ENCODE assay signal across 14 cellular contexts in the genomic region with DNA sequence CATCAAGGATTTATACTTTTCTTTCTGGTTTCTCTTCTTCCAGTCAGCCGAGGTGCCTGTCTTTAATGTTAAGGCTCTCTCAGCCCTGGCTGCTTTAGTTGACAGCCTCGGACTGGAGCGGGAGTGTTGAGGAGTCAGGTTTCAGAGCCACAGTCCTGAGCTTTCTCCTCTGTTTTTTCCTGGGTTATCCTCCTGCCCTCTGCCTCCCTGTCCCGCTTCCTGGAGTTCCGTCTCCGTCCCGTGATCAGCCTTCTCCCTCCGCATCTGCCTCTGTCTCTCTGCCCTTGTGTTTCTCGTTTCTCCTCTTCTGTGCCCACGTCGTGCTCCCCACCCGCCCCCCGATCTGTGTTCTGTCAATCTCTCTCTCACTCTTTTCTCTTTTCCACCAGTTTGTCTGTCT. TPM values are rescaled to one million over a fixed set of nuclear protein-coding genes. Genes with fewer than 3 reads are reported as not detected.
DNase-seq lines count a peak whose midpoint lies in the region; ATAC-seq and TF ChIP-seq lines count a peak whose summit lies in the region.
"Had no signal": no experiment of that assay in that cellular context is flagged by ENCODE, and none has a peak within 500 bp of the region (broad histone marks: within the 10 kb centered on the region; RNA-seq: fewer than 3 reads in every experiment).

No MANE protein-coding gene starts in this region.

- TF ChIP-seq CTCF in GM23338 (conservative IDR thresholded peaks at IDR 0.05; ENCODE audit: low read depth in 2 of 2) (no peak), WTC11 (IDR thresholded peaks at IDR 0.05) (no peak)

- DNase-seq in GM23338 (ENCODE audit: low spot score) (peak; percentile 72), WTC11 (ENCODE audit: low spot score) (no peak), sciatic nerve (ENCODE audit: low spot score) (peak; percentile 54), COR-L47 (lab: John Stamatoyannopoulos, UW) (no peak), HuH-7.5 (ENCODE audit: low spot score) (no peak)
- DNase-seq: activated naive CD4-positive, alpha-beta T cell treated with anti-CD3 and anti-CD28 coated beads for 36 hours; cerebellar nuclear complex; naive B cell; NCI-H1048; NCI-H446 treated with DMSO at 0.1 percent for 48 hours; substantia nigra had no signal

- no peaks in the 10 kb centered on the region for H3K9me2 ChIP-seq in GM23338 (ENCODE audit: insufficient read depth)

- POLR2A ChIA-PET in WTC11 (lab: Charles Lee), result no interaction called here

- peak; percentile 71 for ATAC-seq in GM23338
- peak; percentile 73 for ATAC-seq in WTC11
- ATAC-seq in sciatic nerve, result peak; percentile 46
- no peak for ATAC-seq in HG03135 (IDR thresholded peaks at IDR 0.05; ENCODE audit: unreplicated experiment)

- no peaks in the 10 kb centered on the region for H3K9me3 ChIP-seq in iPS-18a (ENCODE audit: control insufficient read depth, low read depth, low read length)

- peaks cover 27% of the 10 kb centered on the region for H3K27me3 Mint-ChIP-seq in GM23338 (ENCODE audit: insufficient read depth, low read depth, poor library complexity)
- H3K27me3 Mint-ChIP-seq in WTC11 (ENCODE audit: low read depth), result peaks cover 10% of the 10 kb centered on the region

- H2AFZ ChIP-seq in GM23338, result peak overlapping the region; percentile 93

- no peaks in the 10 kb centered on the region for H4K20me1 ChIP-seq in GM23338 (replicated peaks; ENCODE audit: insufficient read depth)

- H3K4me2 ChIP-seq in GM23338, result peak overlapping the region; percentile 71

- H3K4me1 ChIP-seq in GM23338 (ENCODE audit: insufficient read depth) (peaks cover 35% of the 10 kb centered on the region), iPS-18a (ENCODE audit: control insufficient read depth, low read depth, low read length) (peaks cover 25% of the 10 kb centered on the region)

- H3K36me3 Mint-ChIP-seq in GM23338 (ENCODE audit: low read depth) (no peaks in the 10 kb centered on the region), WTC11 (no peaks in the 10 kb centered on the region)
- H3K36me3 Mint-ChIP-seq: naive B cell had no signal

- no peak overlapping the region for H3K9ac ChIP-seq in iPS-18a (ENCODE audit: low read length)

- H3K4me3 ChIP-seq in GM23338 (peak overlapping the region; percentile 42), iPS-18a (ENCODE audit: low read length) (peak overlapping the region; percentile 27)

- H3K27ac ChIP-seq in GM23338 (ENCODE audit: low read depth), result no peak overlapping the region
- H3K27ac ChIP-seq in iPS-18a (ENCODE audit: low read length), result no peak overlapping the region

- H3K4me1 Mint-ChIP-seq in GM23338 (peaks cover 41% of the 10 kb centered on the region), WTC11 (peaks cover 43% of the 10 kb centered on the region)

- H3K27me3 ChIP-seq in GM23338 (ENCODE audit: insufficient read depth), result peaks cover 9% of the 10 kb centered on the region; the same call in 1 of the 2 replicates
- H3K27me3 ChIP-seq in iPS-18a (ENCODE audit: control insufficient read depth, insufficient read depth, low read length), result peaks cover 17% of the 10 kb centered on the region

- peaks cover 8% of the 10 kb centered on the region for H3K9me3 Mint-ChIP-seq in GM23338
- H3K9me3 Mint-ChIP-seq in WTC11, result no peaks in the 10 kb centered on the region
- H3K9me3 Mint-ChIP-seq: activated naive CD4-positive, alpha-beta T cell treated with anti-CD3 and anti-CD28 coated beads for 36 hours; T-helper 2 cell treated with Interferon-gamma antibody and Interleukin-4, amounts not matched to agents 5 μg/mL and 100 μg/mL, for 36 hours had no signal

- H3F3A ChIP-seq in GM23338 (replicated peaks; ENCODE audit: low read depth), result no peaks in the 10 kb centered on the region

- H3K36me3 ChIP-seq in GM23338 (ENCODE audit: insufficient read depth), result no peaks in the 10 kb centered on the region
- H3K36me3 ChIP-seq in iPS-18a (ENCODE audit: control insufficient read depth, low read depth, low read length), result no peaks in the 10 kb centered on the region

- CTCF ChIA-PET in WTC11 (lab: Charles Lee), result interaction anchor here (0.6 to 1.5 kb wide), 3 partner anchors 17 to 120 kb away, joined by 3 to 6 read pairs (median 5); no protein-coding TSS in a partner anchor

- H3K4me3 Mint-ChIP-seq in GM23338 (peak overlapping the region; percentile 58), WTC11 (peak overlapping the region; percentile 47)
- H3K4me3 Mint-ChIP-seq: activated naive CD4-positive, alpha-beta T cell treated with anti-CD3 and anti-CD28 coated beads for 36 hours; naive B cell; T-helper 2 cell treated with Interferon-gamma antibody and Interleukin-4, amounts not matched to agents 5 μg/mL and 100 μg/mL, for 36 hours had no signal

- no peaks in the 10 kb centered on the region for H3K79me2 ChIP-seq in GM23338 (replicated peaks; ENCODE audit: insufficient read depth)

- intact Hi-C loops in sciatic nerve (cut with DNase I), result no loop called here

- H3K27ac Mint-ChIP-seq in GM23338 (no peak overlapping the region), WTC11 (no peak overlapping the region)
- H3K27ac Mint-ChIP-seq: activated naive CD4-positive, alpha-beta T cell treated with anti-CD3 and anti-CD28 coated beads for 36 hours; naive B cell; T-helper 2 cell treated with Interferon-gamma antibody and Interleukin-4, amounts not matched to agents 5 μg/mL and 100 μg/mL, for 36 hours had no signal

TF ChIP-seq in GM23338, 12 proteins besides CTCF, POLR2A, EP300 and RAD21 (continues in another document):
- TF ChIP-seq, protein P1, sequence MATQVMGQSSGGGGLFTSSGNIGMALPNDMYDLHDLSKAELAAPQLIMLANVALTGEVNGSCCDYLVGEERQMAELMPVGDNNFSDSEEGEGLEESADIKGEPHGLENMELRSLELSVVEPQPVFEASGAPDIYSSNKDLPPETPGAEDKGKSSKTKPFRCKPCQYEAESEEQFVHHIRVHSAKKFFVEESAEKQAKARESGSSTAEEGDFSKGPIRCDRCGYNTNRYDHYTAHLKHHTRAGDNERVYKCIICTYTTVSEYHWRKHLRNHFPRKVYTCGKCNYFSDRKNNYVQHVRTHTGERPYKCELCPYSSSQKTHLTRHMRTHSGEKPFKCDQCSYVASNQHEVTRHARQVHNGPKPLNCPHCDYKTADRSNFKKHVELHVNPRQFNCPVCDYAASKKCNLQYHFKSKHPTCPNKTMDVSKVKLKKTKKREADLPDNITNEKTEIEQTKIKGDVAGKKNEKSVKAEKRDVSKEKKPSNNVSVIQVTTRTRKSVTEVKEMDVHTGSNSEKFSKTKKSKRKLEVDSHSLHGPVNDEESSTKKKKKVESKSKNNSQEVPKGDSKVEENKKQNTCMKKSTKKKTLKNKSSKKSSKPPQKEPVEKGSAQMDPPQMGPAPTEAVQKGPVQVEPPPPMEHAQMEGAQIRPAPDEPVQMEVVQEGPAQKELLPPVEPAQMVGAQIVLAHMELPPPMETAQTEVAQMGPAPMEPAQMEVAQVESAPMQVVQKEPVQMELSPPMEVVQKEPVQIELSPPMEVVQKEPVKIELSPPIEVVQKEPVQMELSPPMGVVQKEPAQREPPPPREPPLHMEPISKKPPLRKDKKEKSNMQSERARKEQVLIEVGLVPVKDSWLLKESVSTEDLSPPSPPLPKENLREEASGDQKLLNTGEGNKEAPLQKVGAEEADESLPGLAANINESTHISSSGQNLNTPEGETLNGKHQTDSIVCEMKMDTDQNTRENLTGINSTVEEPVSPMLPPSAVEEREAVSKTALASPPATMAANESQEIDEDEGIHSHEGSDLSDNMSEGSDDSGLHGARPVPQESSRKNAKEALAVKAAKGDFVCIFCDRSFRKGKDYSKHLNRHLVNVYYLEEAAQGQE (IDR thresholded peaks at IDR 0.05; ENCODE audit: unreplicated experiment), result no peak
- no peak for TF ChIP-seq JUNB (IDR thresholded peaks at IDR 0.05; ENCODE audit: unreplicated experiment)
- TF ChIP-seq ZNF114 (CRISPR knock-in tag; IDR thresholded peaks at IDR 0.05), result no peak

TF ChIP-seq in WTC11, 78 proteins besides CTCF, POLR2A, EP300 and RAD21:
- no peak for TF ChIP-seq SP1 (CRISPR knock-in tag; conservative IDR thresholded peaks at IDR 0.05)

RNA-seq across cellular contexts. Expression of gene IQSEC3, which starts 33.0 kb away (rescaled TPM):
- 2.1 and 3.8 TPM in 2 replicates for total RNA-seq in GM23338 (2014; rRNA removed; shearing (Covaris generic))
- 3.3 and 3.6 TPM in 2 replicates for polyA plus RNA-seq in GM23338 (2016; fragmentation: Nextera tagmentation; extraction: Ambion mirVana)
- total RNA-seq in WTC11 (2021), result 1.7 to 2.6 TPM (median 2.2 TPM) in 3 replicates
- total RNA-seq in sciatic nerve, result 6.8 TPM

Comparison
In these comparisons a context has a peak if more than half of its experiments do, and no peak if none do; other contexts are left out.
1. DNase-seq: peak in GM23338 (single experiment) and sciatic nerve (single experiment); none in WTC11 (single experiment), COR-L47 (single experiment) and HuH-7.5 (single experiment).